Comparison of ENCODE assay signal across 1 cellular context in genomic region chr12:106673151-106673550, GRCh38.
TF ChIP-seq lines count a peak whose summit lies in the region.

No MANE protein-coding gene starts in this region.

TF ChIP-seq in H1, 55 proteins besides CTCF, POLR2A, EP300 and RAD21 (continued from another document):
- no peak for TF ChIP-seq SIN3A (conservative IDR thresholded peaks at IDR 0.05 in 1 of 2, IDR thresholded peaks at IDR 0.05 in 1 of 2; ENCODE audit: low read depth in 1 of 2, low read length in 2 of 2)
- TF ChIP-seq MAX (IDR thresholded peaks at IDR 0.05): no peak
- TF ChIP-seq SP4 (IDR thresholded peaks at IDR 0.05; ENCODE audit: low read length): no peak
- no peak for TF ChIP-seq SRF (IDR thresholded peaks at IDR 0.05; ENCODE audit: low read depth, low read length)
- TF ChIP-seq FOSL1 (IDR thresholded peaks at IDR 0.05; ENCODE audit: insufficient read depth, low read depth, low read length): no peak
- TF ChIP-seq JUND (IDR thresholded peaks at IDR 0.05; ENCODE audit: low read length): no peak
- no peak for TF ChIP-seq GABPA (IDR thresholded peaks at IDR 0.05; ENCODE audit: borderline replicate concordance, insufficient read depth, low read length)
- TF ChIP-seq RXRA (IDR thresholded peaks at IDR 0.05; ENCODE audit: insufficient read depth, low read depth, low read length): no peak
- TF ChIP-seq E2F6 (IDR thresholded peaks at IDR 0.05): no peak
- no peak for TF ChIP-seq TCF12 (IDR thresholded peaks at IDR 0.05; ENCODE audit: low read depth, low read length)
- TF ChIP-seq CHD2 (IDR thresholded peaks at IDR 0.05; ENCODE audit: low read length): no peak
TF ChIP-seq in H1: peak in this region for 0.
